ENCODE assay signal across 27 cellular contexts in the genomic region with DNA sequence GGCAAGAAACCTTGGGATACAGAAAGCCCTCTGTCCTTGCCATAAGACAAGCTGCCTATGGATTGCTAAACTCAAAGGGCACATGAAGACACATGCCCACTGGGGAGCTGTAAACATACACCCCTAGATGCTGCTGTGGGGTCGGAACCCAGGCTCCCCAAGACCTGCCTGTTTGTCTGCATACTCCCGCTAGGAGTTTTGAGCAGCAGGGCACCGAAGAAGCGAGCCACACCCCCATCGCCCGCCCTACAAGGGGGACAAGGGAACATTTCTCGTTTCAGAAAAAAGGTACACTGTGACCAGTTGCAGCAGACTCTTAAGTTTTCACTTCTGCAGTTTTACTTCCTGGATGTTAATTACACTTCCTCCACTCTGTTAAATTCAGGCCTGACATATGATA.
"Had no signal": no experiment of that assay in that cellular context is flagged by ENCODE, and none has a peak within 500 bp of the region (broad histone marks: within the 10 kb centered on the region; RNA-seq: fewer than 3 reads in every experiment).

No MANE protein-coding gene starts in this region.

- H3K27me3 Mint-ChIP-seq: activated CD4-positive, alpha-beta memory T cell treated with anti-CD3 and anti-CD28 coated beads, Interleukin-2, amount 10 ng/mL, durations not matched to agents 7 days and 5 days; activated CD4-positive, alpha-beta T cell treated with anti-CD3 and anti-CD28 coated beads, Interleukin-2, amount 10 ng/mL, durations not matched to agents 7 days and 5 days; activated naive CD4-positive, alpha-beta T cell treated with anti-CD3 and anti-CD28 coated beads, Interleukin-2, amount 10 ng/mL, durations not matched to agents 7 days and 5 days; activated naive CD8-positive, alpha-beta T cell treated with anti-CD3 and anti-CD28 coated beads, Interleukin-2, amount 10 ng/mL, durations not matched to agents 7 days and 5 days; activated T-cell treated with anti-CD3 and anti-CD28 coated beads, Interleukin-2, amount 50 U/mL, for 24 hours; central memory CD8-positive, alpha-beta T cell had no signal

- H3K36me3 Mint-ChIP-seq: activated naive CD4-positive, alpha-beta T cell treated with anti-CD3 and anti-CD28 coated beads, Interleukin-2, amount 10 ng/mL, durations not matched to agents 7 days and 5 days; activated naive CD8-positive, alpha-beta T cell treated with anti-CD3 and anti-CD28 coated beads, Interleukin-2, amount 10 ng/mL, durations not matched to agents 7 days and 5 days had no signal

- H3K27me3 ChIP-seq: brain microvascular endothelial cell, heart left ventricle had no signal

- H3K4me1 ChIP-seq: heart left ventricle had no signal

- H3K4me1 Mint-ChIP-seq: activated CD4-positive, alpha-beta memory T cell treated with anti-CD3 and anti-CD28 coated beads, Interleukin-2, amount 10 ng/mL, durations not matched to agents 7 days and 5 days; activated CD4-positive, alpha-beta T cell treated with anti-CD3 and anti-CD28 coated beads, Interleukin-2, amount 10 ng/mL, durations not matched to agents 7 days and 5 days; activated naive CD4-positive, alpha-beta T cell treated with anti-CD3 and anti-CD28 coated beads, Interleukin-2, amount 10 ng/mL, durations not matched to agents 7 days and 5 days; activated naive CD8-positive, alpha-beta T cell treated with anti-CD3 and anti-CD28 coated beads, Interleukin-2, amount 10 ng/mL, durations not matched to agents 7 days and 5 days; central memory CD8-positive, alpha-beta T cell had no signal

- ATAC-seq: activated naive CD4-positive, alpha-beta T cell treated with anti-CD3 and anti-CD28 coated beads, Interleukin-2, amount 50 U/mL, for 72 hours; activated T-cell treated with anti-CD3 and anti-CD28 coated beads, Interleukin-2, amount 50 U/mL, for 72 hours; heart left ventricle; WTC11 had no signal

- H3K9me3 Mint-ChIP-seq: central memory CD8-positive, alpha-beta T cell had no signal

- H3K36me3 ChIP-seq: brain microvascular endothelial cell, heart left ventricle had no signal

- H3K27ac Mint-ChIP-seq: activated CD4-positive, alpha-beta memory T cell treated with anti-CD3 and anti-CD28 coated beads, Interleukin-2, amount 10 ng/mL, durations not matched to agents 7 days and 5 days; activated CD4-positive, alpha-beta T cell treated with anti-CD3 and anti-CD28 coated beads, Interleukin-2, amount 10 ng/mL, durations not matched to agents 7 days and 5 days; activated naive CD4-positive, alpha-beta T cell treated with anti-CD3 and anti-CD28 coated beads, Interleukin-2, amount 10 ng/mL, durations not matched to agents 7 days and 5 days; activated naive CD4-positive, alpha-beta T cell treated with anti-CD3 and anti-CD28 coated beads, Interleukin-2, amount 50 U/mL, for 72 hours; activated naive CD8-positive, alpha-beta T cell treated with anti-CD3 and anti-CD28 coated beads, Interleukin-2, amount 10 ng/mL, durations not matched to agents 7 days and 5 days; activated T-cell treated with anti-CD3 and anti-CD28 coated beads, Interleukin-2, amount 50 U/mL, for 24 hours; activated T-cell treated with anti-CD3 and anti-CD28 coated beads, Interleukin-2, amount 50 U/mL, for 72 hours; WTC11 had no signal

- H3K27ac ChIP-seq: brain microvascular endothelial cell, epithelial cell of prostate, heart left ventricle, VCaP had no signal

- DNase-seq: activated CD4-positive, alpha-beta memory T cell treated with anti-CD3 and anti-CD28 coated beads, Interleukin-2, amount 10 ng/mL, durations not matched to agents 7 days and 5 days; activated CD4-positive, alpha-beta T cell treated with anti-CD3 and anti-CD28 coated beads for 1 hour; activated CD4-positive, alpha-beta T cell treated with anti-CD3 and anti-CD28 coated beads for 4 hours; activated CD4-positive, alpha-beta T cell treated with anti-CD3 and anti-CD28 coated beads, Interleukin-2, amount 10 ng/mL, durations not matched to agents 7 days and 5 days; activated CD4-positive, alpha-beta T cell treated with anti-CD3 and anti-CD28 coated beads, Interleukin-2, amount 50 U/mL, for 4 hours; activated CD8-positive, alpha-beta memory T cell treated with anti-CD3 and anti-CD28 coated beads, Interleukin-2, amount 50 U/mL, for 48 hours; activated gamma-delta T cell; activated naive CD4-positive, alpha-beta T cell; activated naive CD4-positive, alpha-beta T cell treated with anti-CD3 and anti-CD28 coated beads, Interleukin-2, amount 10 ng/mL, durations not matched to agents 7 days and 5 days; activated naive CD8-positive, alpha-beta T cell treated with anti-CD3 and anti-CD28 coated beads, Interleukin-2, amount 10 ng/mL, durations not matched to agents 7 days and 5 days; activated T-cell treated with anti-CD3 and anti-CD28 coated beads for 4 hours; activated T-cell treated with anti-CD3 and anti-CD28 coated beads, Interleukin-2, amount 50 U/mL, for 24 hours; activated T-cell treated with anti-CD3 and anti-CD28 coated beads, Interleukin-2, amount 50 U/mL, for 72 hours; brain microvascular endothelial cell; cortex of kidney; dermis blood vessel endothelial cell; effector CD4-positive, alpha-beta T cell; foreskin fibroblast; glutamatergic neuron; heart left ventricle; hypothalamus; T-helper 2 cell had no signal

- H3K4me3 Mint-ChIP-seq: activated CD4-positive, alpha-beta memory T cell treated with anti-CD3 and anti-CD28 coated beads, Interleukin-2, amount 10 ng/mL, durations not matched to agents 7 days and 5 days; activated CD4-positive, alpha-beta T cell treated with anti-CD3 and anti-CD28 coated beads, Interleukin-2, amount 10 ng/mL, durations not matched to agents 7 days and 5 days; activated naive CD4-positive, alpha-beta T cell treated with anti-CD3 and anti-CD28 coated beads, Interleukin-2, amount 10 ng/mL, durations not matched to agents 7 days and 5 days; activated naive CD8-positive, alpha-beta T cell treated with anti-CD3 and anti-CD28 coated beads, Interleukin-2, amount 10 ng/mL, durations not matched to agents 7 days and 5 days; activated T-cell treated with anti-CD3 and anti-CD28 coated beads, Interleukin-2, amount 50 U/mL, for 24 hours; activated T-cell treated with anti-CD3 and anti-CD28 coated beads, Interleukin-2, amount 50 U/mL, for 72 hours; central memory CD8-positive, alpha-beta T cell; WTC11 had no signal

- H3K4me3 ChIP-seq: heart left ventricle had no signal
